1 cellular context compared by ENCODE assay signal in the genomic region with DNA sequence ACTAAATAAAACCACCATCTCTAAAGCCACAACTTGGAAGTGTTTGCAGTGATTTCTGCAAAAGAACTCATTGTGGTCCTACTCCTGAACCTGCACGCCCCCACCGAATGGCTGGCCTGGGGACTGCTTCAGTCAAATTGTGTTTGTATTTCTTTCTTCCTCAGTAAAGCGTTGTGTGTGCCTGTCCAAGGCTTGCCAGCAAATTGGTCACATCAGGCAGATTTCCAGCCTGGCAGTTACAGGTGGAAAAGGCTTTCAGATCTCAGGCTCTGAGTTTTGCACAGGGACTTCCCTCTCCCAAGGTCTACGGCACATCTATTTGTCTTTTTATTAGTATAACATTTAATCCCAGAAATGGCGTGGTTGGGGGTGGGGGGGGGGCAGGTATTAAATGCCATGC.
TF ChIP-seq lines count a peak whose summit lies in the region.

No MANE protein-coding gene starts in this region.

TF ChIP-seq in H1, 55 proteins besides CTCF, POLR2A, EP300 and RAD21:
- TF ChIP-seq, protein P1, sequence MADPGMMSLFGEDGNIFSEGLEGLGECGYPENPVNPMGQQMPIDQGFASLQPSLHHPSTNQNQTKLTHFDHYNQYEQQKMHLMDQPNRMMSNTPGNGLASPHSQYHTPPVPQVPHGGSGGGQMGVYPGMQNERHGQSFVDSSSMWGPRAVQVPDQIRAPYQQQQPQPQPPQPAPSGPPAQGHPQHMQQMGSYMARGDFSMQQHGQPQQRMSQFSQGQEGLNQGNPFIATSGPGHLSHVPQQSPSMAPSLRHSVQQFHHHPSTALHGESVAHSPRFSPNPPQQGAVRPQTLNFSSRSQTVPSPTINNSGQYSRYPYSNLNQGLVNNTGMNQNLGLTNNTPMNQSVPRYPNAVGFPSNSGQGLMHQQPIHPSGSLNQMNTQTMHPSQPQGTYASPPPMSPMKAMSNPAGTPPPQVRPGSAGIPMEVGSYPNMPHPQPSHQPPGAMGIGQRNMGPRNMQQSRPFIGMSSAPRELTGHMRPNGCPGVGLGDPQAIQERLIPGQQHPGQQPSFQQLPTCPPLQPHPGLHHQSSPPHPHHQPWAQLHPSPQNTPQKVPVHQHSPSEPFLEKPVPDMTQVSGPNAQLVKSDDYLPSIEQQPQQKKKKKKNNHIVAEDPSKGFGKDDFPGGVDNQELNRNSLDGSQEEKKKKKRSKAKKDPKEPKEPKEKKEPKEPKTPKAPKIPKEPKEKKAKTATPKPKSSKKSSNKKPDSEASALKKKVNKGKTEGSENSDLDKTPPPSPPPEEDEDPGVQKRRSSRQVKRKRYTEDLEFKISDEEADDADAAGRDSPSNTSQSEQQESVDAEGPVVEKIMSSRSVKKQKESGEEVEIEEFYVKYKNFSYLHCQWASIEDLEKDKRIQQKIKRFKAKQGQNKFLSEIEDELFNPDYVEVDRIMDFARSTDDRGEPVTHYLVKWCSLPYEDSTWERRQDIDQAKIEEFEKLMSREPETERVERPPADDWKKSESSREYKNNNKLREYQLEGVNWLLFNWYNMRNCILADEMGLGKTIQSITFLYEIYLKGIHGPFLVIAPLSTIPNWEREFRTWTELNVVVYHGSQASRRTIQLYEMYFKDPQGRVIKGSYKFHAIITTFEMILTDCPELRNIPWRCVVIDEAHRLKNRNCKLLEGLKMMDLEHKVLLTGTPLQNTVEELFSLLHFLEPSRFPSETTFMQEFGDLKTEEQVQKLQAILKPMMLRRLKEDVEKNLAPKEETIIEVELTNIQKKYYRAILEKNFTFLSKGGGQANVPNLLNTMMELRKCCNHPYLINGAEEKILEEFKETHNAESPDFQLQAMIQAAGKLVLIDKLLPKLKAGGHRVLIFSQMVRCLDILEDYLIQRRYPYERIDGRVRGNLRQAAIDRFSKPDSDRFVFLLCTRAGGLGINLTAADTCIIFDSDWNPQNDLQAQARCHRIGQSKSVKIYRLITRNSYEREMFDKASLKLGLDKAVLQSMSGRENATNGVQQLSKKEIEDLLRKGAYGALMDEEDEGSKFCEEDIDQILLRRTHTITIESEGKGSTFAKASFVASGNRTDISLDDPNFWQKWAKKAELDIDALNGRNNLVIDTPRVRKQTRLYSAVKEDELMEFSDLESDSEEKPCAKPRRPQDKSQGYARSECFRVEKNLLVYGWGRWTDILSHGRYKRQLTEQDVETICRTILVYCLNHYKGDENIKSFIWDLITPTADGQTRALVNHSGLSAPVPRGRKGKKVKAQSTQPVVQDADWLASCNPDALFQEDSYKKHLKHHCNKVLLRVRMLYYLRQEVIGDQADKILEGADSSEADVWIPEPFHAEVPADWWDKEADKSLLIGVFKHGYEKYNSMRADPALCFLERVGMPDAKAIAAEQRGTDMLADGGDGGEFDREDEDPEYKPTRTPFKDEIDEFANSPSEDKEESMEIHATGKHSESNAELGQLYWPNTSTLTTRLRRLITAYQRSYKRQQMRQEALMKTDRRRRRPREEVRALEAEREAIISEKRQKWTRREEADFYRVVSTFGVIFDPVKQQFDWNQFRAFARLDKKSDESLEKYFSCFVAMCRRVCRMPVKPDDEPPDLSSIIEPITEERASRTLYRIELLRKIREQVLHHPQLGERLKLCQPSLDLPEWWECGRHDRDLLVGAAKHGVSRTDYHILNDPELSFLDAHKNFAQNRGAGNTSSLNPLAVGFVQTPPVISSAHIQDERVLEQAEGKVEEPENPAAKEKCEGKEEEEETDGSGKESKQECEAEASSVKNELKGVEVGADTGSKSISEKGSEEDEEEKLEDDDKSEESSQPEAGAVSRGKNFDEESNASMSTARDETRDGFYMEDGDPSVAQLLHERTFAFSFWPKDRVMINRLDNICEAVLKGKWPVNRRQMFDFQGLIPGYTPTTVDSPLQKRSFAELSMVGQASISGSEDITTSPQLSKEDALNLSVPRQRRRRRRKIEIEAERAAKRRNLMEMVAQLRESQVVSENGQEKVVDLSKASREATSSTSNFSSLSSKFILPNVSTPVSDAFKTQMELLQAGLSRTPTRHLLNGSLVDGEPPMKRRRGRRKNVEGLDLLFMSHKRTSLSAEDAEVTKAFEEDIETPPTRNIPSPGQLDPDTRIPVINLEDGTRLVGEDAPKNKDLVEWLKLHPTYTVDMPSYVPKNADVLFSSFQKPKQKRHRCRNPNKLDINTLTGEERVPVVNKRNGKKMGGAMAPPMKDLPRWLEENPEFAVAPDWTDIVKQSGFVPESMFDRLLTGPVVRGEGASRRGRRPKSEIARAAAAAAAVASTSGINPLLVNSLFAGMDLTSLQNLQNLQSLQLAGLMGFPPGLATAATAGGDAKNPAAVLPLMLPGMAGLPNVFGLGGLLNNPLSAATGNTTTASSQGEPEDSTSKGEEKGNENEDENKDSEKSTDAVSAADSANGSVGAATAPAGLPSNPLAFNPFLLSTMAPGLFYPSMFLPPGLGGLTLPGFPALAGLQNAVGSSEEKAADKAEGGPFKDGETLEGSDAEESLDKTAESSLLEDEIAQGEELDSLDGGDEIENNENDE (IDR thresholded peaks at IDR 0.05; ENCODE audit: insufficient replicate concordance, low read length): no peak
- no peak for TF ChIP-seq NRF1 (IDR thresholded peaks at IDR 0.05; ENCODE audit: low read depth, low read length)
- TF ChIP-seq JUND (IDR thresholded peaks at IDR 0.05; ENCODE audit: low read length): no peak
- no peak for TF ChIP-seq NANOG (IDR thresholded peaks at IDR 0.05; ENCODE audit: insufficient read depth, low read depth, low read length, poor library complexity, severe bottlenecking)
- no peak for TF ChIP-seq HDAC6 (IDR thresholded peaks at IDR 0.05; ENCODE audit: low read depth, low read length)
- TF ChIP-seq SP1 (IDR thresholded peaks at IDR 0.05; ENCODE audit: low read depth, low read length): no peak
